17 cellular contexts compared by ENCODE assay signal in the genomic region with DNA sequence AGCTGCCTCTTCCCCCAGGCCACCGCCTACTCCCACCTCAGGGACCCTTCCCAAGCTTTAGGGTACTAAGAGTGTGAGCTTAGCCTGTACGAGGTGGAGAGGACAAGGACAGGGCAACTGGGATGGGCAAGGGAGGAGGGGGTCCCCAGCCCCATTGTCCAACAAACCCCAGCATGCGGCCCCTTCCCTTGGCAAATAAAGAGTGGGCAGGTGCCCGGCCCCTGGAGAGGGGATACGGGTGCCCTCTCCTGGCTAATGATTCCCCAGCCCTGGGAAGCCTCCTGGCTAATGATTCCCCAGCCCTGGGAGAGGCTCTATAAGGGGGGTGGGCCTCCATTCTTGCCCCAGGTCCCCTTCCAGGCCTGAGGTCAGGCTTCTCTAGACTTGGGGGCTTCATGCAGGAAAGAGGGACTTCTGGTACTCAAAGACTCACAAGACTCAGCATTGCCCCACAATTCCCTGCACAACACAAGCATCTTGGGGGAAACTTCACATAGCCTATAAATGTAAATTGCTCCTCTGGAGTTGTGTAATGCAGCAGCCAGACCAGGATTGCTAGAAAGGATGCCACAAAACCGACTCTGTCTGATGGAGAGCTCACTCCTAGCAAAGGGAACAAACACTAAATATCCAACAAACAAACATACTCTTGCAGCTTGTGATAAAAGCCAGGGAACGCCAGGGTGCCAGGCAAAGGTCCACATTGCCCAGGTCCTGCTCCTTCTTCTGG. TPM values are rescaled to one million over a fixed set of nuclear protein-coding genes. Genes with fewer than 3 reads are reported as not detected.
"Had no signal": no experiment of that assay in that cellular context is flagged by ENCODE, and none has a peak within 500 bp of the region (broad histone marks: within the 10 kb centered on the region; RNA-seq: fewer than 3 reads in every experiment).

No MANE protein-coding gene starts in this region.

- H3K36me3 ChIP-seq: ascending aorta, esophagus muscularis mucosa, left ventricle myocardium inferior, tibial artery had no signal

- ATAC-seq: activated T-cell treated with anti-CD3 and anti-CD28 coated beads, Interleukin-2, amount 50 U/mL, for 72 hours; right cardiac atrium; T-helper 17 cell had no signal

- H3K9me3 ChIP-seq: ascending aorta, esophagus muscularis mucosa, left ventricle myocardium inferior, tibial artery had no signal

- H3K27ac Mint-ChIP-seq: activated CD4-positive, alpha-beta memory T cell treated with anti-CD3 and anti-CD28 coated beads for 36 hours; activated naive CD8-positive, alpha-beta T cell treated with anti-CD3 and anti-CD28 coated beads, Interleukin-2, amount 10 ng/mL, durations not matched to agents 7 days and 5 days; activated T-cell treated with anti-CD3 and anti-CD28 coated beads, Interleukin-2, amount 50 U/mL, for 72 hours; T-helper 17 cell had no signal

- FAIRE-seq: colon, TTC549 had no signal

- H3K9me3 Mint-ChIP-seq: activated CD4-positive, alpha-beta memory T cell treated with anti-CD3 and anti-CD28 coated beads for 36 hours; activated naive CD8-positive, alpha-beta T cell treated with anti-CD3 and anti-CD28 coated beads, Interleukin-2, amount 10 ng/mL, durations not matched to agents 7 days and 5 days; activated T-cell treated with anti-CD3 and anti-CD28 coated beads, Interleukin-2, amount 50 U/mL, for 72 hours had no signal

- H3K4me2 ChIP-seq: smooth muscle cell had no signal

- H3K4me1 ChIP-seq: ascending aorta, esophagus muscularis mucosa, left ventricle myocardium inferior, tibial artery had no signal

- H3K4me3 ChIP-seq: ascending aorta, esophagus muscularis mucosa, left ventricle myocardium inferior, smooth muscle cell, tibial artery had no signal

- H3K27me3 ChIP-seq: ascending aorta had no signal

- H3K4me3 Mint-ChIP-seq: activated CD4-positive, alpha-beta memory T cell treated with anti-CD3 and anti-CD28 coated beads for 36 hours; activated naive CD8-positive, alpha-beta T cell treated with anti-CD3 and anti-CD28 coated beads, Interleukin-2, amount 10 ng/mL, durations not matched to agents 7 days and 5 days; activated T-cell treated with anti-CD3 and anti-CD28 coated beads, Interleukin-2, amount 50 U/mL, for 72 hours; T-helper 17 cell had no signal

- H3K36me3 Mint-ChIP-seq: activated CD4-positive, alpha-beta memory T cell treated with anti-CD3 and anti-CD28 coated beads for 36 hours; activated naive CD8-positive, alpha-beta T cell treated with anti-CD3 and anti-CD28 coated beads, Interleukin-2, amount 10 ng/mL, durations not matched to agents 7 days and 5 days had no signal

- H3K27ac ChIP-seq: ascending aorta, esophagus muscularis mucosa, left ventricle myocardium inferior, tibial artery had no signal

- DNase-seq: activated CD4-positive, alpha-beta memory T cell treated with anti-CD3 and anti-CD28 coated beads for 36 hours; activated CD8-positive, alpha-beta memory T cell treated with anti-CD3 and anti-CD28 coated beads, Interleukin-2, amount 50 U/mL, for 4 hours; activated gamma-delta T cell treated with Interleukin-2 at 50 U/mL for 16 hours; activated naive CD8-positive, alpha-beta T cell treated with anti-CD3 and anti-CD28 coated beads, Interleukin-2, amount 10 ng/mL, durations not matched to agents 7 days and 5 days; activated T-cell treated with anti-CD3 and anti-CD28 coated beads, Interleukin-2, amount 50 U/mL, for 72 hours; foreskin fibroblast; glutamatergic neuron; left ventricle myocardium inferior; mesendoderm; right cardiac atrium; T-helper 17 cell; tibial artery had no signal

RNA-seq across cellular contexts. Expression of a gene that starts 14.9 kb away (rescaled TPM):
- total RNA-seq: activated CD4-positive, alpha-beta memory T cell treated with anti-CD3 and anti-CD28 coated beads for 36 hours; activated naive CD8-positive, alpha-beta T cell treated with anti-CD3 and anti-CD28 coated beads, Interleukin-2, amount 10 ng/mL, durations not matched to agents 7 days and 5 days; activated T-cell treated with anti-CD3 and anti-CD28 coated beads, Interleukin-2, amount 50 U/mL, for 72 hours; ascending aorta; esophagus muscularis mucosa; left ventricle myocardium inferior; right cardiac atrium; smooth muscle cell; T-helper 17 cell had no signal
- polyA plus RNA-seq: right cardiac atrium, smooth muscle cell had no signal

RNA-seq across cellular contexts. Expression of a gene that starts 17.8 kb away (rescaled TPM):
- total RNA-seq: activated CD4-positive, alpha-beta memory T cell treated with anti-CD3 and anti-CD28 coated beads for 36 hours; activated naive CD8-positive, alpha-beta T cell treated with anti-CD3 and anti-CD28 coated beads, Interleukin-2, amount 10 ng/mL, durations not matched to agents 7 days and 5 days; activated T-cell treated with anti-CD3 and anti-CD28 coated beads, Interleukin-2, amount 50 U/mL, for 72 hours; ascending aorta; esophagus muscularis mucosa; left ventricle myocardium inferior; right cardiac atrium; T-helper 17 cell had no signal
- polyA plus RNA-seq: right cardiac atrium, smooth muscle cell had no signal
